8 cellular contexts compared by ENCODE assay signal in genomic region chr2:33583194-33583938, GRCh38. TPM values are rescaled to one million over a fixed set of nuclear protein-coding genes. Genes with fewer than 3 reads are reported as not detected.
DNase-seq lines count a peak whose midpoint lies in the region; ATAC-seq, FAIRE-seq and TF ChIP-seq lines count a peak whose summit lies in the region.

No MANE protein-coding gene starts in this region.

- WGBS in pancreas, 2 donors, result 30 to 44% methylated on average over 2 of the region's 2 CpGs

- no peak overlapping the region for H3K4me3 Mint-ChIP-seq in CD8-positive, alpha-beta T cell

- FAIRE-seq in pancreas (lab: Jason Lieb, UNC), result peak; percentile 94

- H3K36me3 Mint-ChIP-seq in CD8-positive, alpha-beta T cell, result peaks cover 46% of the 10 kb centered on the region

- H3K9me3 ChIP-seq in CD8-positive, alpha-beta T cell (ENCODE audit: low read length), result no peaks in the 10 kb centered on the region
- H3K9me3 ChIP-seq in HUES48 (ENCODE audit: control insufficient read depth, insufficient read depth, low read length) (no peaks in the 10 kb centered on the region), pancreas (no peaks in the 10 kb centered on the region)

- H3K36me3 ChIP-seq in CD8-positive, alpha-beta T cell (ENCODE audit: insufficient read depth, low read length), result peaks cover 8% of the 10 kb centered on the region
- H3K36me3 ChIP-seq in HUES48 (ENCODE audit: control insufficient read depth, insufficient read depth, low read length) (peaks cover 44% of the 10 kb centered on the region), pancreas (peaks cover 0 to 12% (median 0%) of the 10 kb centered on the region in 3 donors)

- no peak overlapping the region for H3K27ac ChIP-seq in CD8-positive, alpha-beta T cell (ENCODE audit: low read depth, low read length)
- H3K27ac ChIP-seq in HUES48 (ENCODE audit: low read depth, low read length) (peak overlapping the region; percentile 83), pancreas (no peak overlapping the region)

- intact Hi-C loops in CD8-positive, alpha-beta T cell (cut with DNase I, micrococcal nuclease), result loop anchor here (1.0 to 10.0 kb wide), 10 partner anchors 106 to 1029 kb away; partner anchors contain the start of gene RASGRP3 (in 1 of the 2)
- intact Hi-C loops in pancreas (cut with DNase I), result no loop called here

- H3K4me3 ChIP-seq in CD8-positive, alpha-beta T cell (ENCODE audit: low read depth, low read length), result no peak overlapping the region
- H3K4me3 ChIP-seq in HUES48 (ENCODE audit: low read depth, low read length) (peak overlapping the region; percentile 47), pancreas (no peak overlapping the region)

- H3K27ac Mint-ChIP-seq in CD8-positive, alpha-beta T cell, result no peak overlapping the region

- peak; percentile 96 for TF ChIP-seq CTCF in CD8-positive, alpha-beta T cell (IDR thresholded peaks at IDR 0.05)
- peak; percentile 14 to 56 (median 55) for TF ChIP-seq CTCF in pancreas (IDR thresholded peaks at IDR 0.05)

- DNase-seq in CD8-positive, alpha-beta T cell, result peak in 4 of 7 experiments; percentile 16 to 24 (median 19)
- DNase-seq in T-helper 9 cell (peak; percentile 8), fibroblast of peridontal ligament (ENCODE audit: extremely low read depth) (peak; percentile 75), pancreas (no peak), NK-92 (lab: John Stamatoyannopoulos, UW; ENCODE audit: unreplicated experiment) (no peak), cortex of kidney (lab: John Stamatoyannopoulos, UW) (no peak)

- no peaks in the 10 kb centered on the region for H3K27me3 Mint-ChIP-seq in CD8-positive, alpha-beta T cell (ENCODE audit: low read depth)

- no peak overlapping the region for H3K9ac ChIP-seq in HUES48 (ENCODE audit: low read depth, low read length)

- no peaks in the 10 kb centered on the region for H3K4me1 ChIP-seq in CD8-positive, alpha-beta T cell (ENCODE audit: insufficient read depth, low read length)
- H3K4me1 ChIP-seq in HUES48 (ENCODE audit: control insufficient read depth, insufficient read depth, low read length) (peaks cover 39% of the 10 kb centered on the region), pancreas (peaks cover 0 to 6% (median 0%) of the 10 kb centered on the region in 3 donors)

- CTCF ChIA-PET in CD8-positive, alpha-beta T cell (lab: Charles Lee), result interaction anchor here (0.7 to 2.3 kb wide), 11 partner anchors 8 to 759 kb away, joined by 3 to 10 read pairs (median 5); partner anchors contain the start of genes FAM98A and RASGRP3

- ATAC-seq in CD8-positive, alpha-beta T cell, result no peak
- ATAC-seq in GM18502 (IDR thresholded peaks at IDR 0.05; ENCODE audit: poor library complexity, unreplicated experiment), result peak; percentile 68
- ATAC-seq in pancreas, result peak in 3 of 4 donors; percentile 76 to 85 (median 80)

- H3K4me1 Mint-ChIP-seq in CD8-positive, alpha-beta T cell (ENCODE audit: low read depth), result peaks cover 4% of the 10 kb centered on the region

- POLR2A ChIA-PET in CD8-positive, alpha-beta T cell (lab: Charles Lee), result interaction anchor here (1.0 kb wide), 1 partner anchor 16 kb away, joined by 4 read pairs; the partner anchor contains the start of gene FAM98A

- no peaks in the 10 kb centered on the region for H3K9me3 Mint-ChIP-seq in CD8-positive, alpha-beta T cell

- H3K27me3 ChIP-seq in CD8-positive, alpha-beta T cell (ENCODE audit: insufficient read depth, low read length), result no peaks in the 10 kb centered on the region
- H3K27me3 ChIP-seq in HUES48 (ENCODE audit: control insufficient read depth, insufficient read depth, low read length) (no peaks in the 10 kb centered on the region), pancreas (no peaks in the 10 kb centered on the region)

RNA-seq across cellular contexts. Expression of gene FAM98A, which starts 15.7 kb away (rescaled TPM):
- 10 to 100 TPM; 15.9 to 21.0 TPM for total RNA-seq in CD8-positive, alpha-beta T cell
- 10 to 100 TPM; 10.2 to 25.3 (median 19.0) TPM for total RNA-seq in pancreas
- polyA plus RNA-seq in pancreas, result 10 to 100 TPM in 1 of 2 donors, 1 to 10 TPM in 1; 8.9 to 11.0 TPM

Comparison
In these comparisons a context has a peak if more than half of its experiments do, and no peak if none do; other contexts are left out.
1. DNase-seq: peak in CD8-positive, alpha-beta T cell (4 of 7), T-helper 9 cell (single experiment) and fibroblast of peridontal ligament (single experiment); none in pancreas (0 of 6), NK-92 (single experiment) and cortex of kidney (single experiment).
2. intact Hi-C loops: an anchor here in CD8-positive, alpha-beta T cell (1.0 to 10.0 kb wide); none called in pancreas.